Comparison of ENCODE assay signal across 8 cellular contexts in the genomic region with DNA sequence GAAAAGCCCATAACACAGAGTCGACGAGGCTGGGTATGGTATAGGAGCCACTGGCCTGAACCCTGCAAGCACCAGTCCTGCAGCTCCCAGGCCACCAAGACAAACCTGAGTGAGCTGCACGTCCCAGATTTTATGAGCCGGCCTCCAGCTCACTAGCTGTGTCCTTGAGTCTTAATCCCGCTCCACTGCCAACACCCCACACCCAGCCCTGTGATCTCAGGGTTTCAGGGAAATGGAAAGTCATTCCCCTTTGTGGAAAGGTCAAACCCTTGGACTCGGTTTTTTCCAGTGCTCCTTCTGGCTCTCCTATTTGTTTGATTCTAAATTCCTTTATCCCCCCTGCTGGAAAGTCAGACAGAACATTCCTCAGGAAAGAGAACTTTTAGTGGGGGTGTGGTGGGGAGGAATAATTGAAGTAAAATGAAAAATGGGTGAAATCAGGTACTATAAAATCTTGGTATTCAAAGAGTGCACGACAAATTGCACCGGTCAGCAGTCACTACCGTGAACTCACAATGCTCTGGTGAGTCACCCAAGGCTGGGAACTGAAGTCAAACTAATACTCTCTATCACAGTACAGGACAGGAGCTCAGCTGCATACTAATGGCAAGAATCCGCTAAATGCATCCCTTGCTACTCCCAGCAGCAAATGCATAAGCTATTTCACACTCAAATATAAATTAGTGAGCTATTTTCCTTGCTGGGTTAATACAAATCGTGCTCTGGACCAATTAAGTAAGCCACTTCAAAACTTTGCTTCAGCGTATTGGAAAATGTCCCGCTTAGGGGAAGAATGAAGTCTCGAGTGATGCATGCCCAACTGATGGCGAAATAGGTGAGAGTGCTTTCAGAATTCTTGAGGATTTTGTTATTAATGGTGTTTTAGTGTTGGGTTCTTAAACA. TPM values are rescaled to one million over a fixed set of nuclear protein-coding genes. Genes with fewer than 3 reads are reported as not detected.
DNase-seq lines count a peak whose midpoint lies in the region; ATAC-seq, FAIRE-seq and TF ChIP-seq lines count a peak whose summit lies in the region.

No MANE protein-coding gene starts in this region.

- H3K27me3 ChIP-seq in Peyer's patch: no peaks in the 10 kb centered on the region
- H3K27me3 ChIP-seq in CD4-positive, alpha-beta memory T cell (ENCODE audit: insufficient read depth, low read length): no peaks in the 10 kb centered on the region

- ATAC-seq in GM18868 (IDR thresholded peaks at IDR 0.05; ENCODE audit: unreplicated experiment): no peak

- H3K4me3 Mint-ChIP-seq in CD4-positive, alpha-beta memory T cell: no peak overlapping the region

- peak overlapping the region; percentile 55 to 91 (median 77) for H3K27ac ChIP-seq in Peyer's patch
- no peak overlapping the region for H3K27ac ChIP-seq in CD4-positive, alpha-beta memory T cell (ENCODE audit: low read depth, low read length)

- H3K4me1 Mint-ChIP-seq in CD4-positive, alpha-beta memory T cell: peaks cover 1 to 13% (median 6%) of the 10 kb centered on the region in 4 donors

- no peaks in the 10 kb centered on the region for H3K36me3 ChIP-seq in Peyer's patch
- H3K36me3 ChIP-seq in CD4-positive, alpha-beta memory T cell (ENCODE audit: insufficient read depth, low read length): no peaks in the 10 kb centered on the region

- peak; percentile 79 for DNase-seq in DMS79 (lab: John Stamatoyannopoulos, UW)
- DNase-seq in Peyer's patch: peak in 2 of 3 donors; percentile 83 to 86
- DNase-seq in fibroblast of pulmonary artery (ENCODE audit: low read depth): peak; percentile 74
- DNase-seq in pons (ENCODE audit: low spot score): peak; percentile 34
- DNase-seq in GM12892 (ENCODE audit: insufficient read length): no peak
- no peak for DNase-seq in CD4-positive, alpha-beta memory T cell
- no peak for DNase-seq in NCI-H2171 treated with DMSO at 0.1 percent for 48 hours (lab: John Stamatoyannopoulos, UW)

- peaks cover 0 to 2% of the 10 kb centered on the region in 2 donors for H3K36me3 Mint-ChIP-seq in CD4-positive, alpha-beta memory T cell

- H3K9me3 Mint-ChIP-seq in CD4-positive, alpha-beta memory T cell: no peaks in the 10 kb centered on the region

- TF ChIP-seq POLR2A in Peyer's patch (IDR thresholded peaks at IDR 0.05) (peak; percentile 20 to 56), GM12892 (IDR thresholded peaks at IDR 0.05; ENCODE audit: low read depth, low read length) (no peak)

- peaks cover 0 to 50% (median 15%) of the 10 kb centered on the region in 4 donors for H3K4me1 ChIP-seq in Peyer's patch
- peaks cover 8% of the 10 kb centered on the region for H3K4me1 ChIP-seq in CD4-positive, alpha-beta memory T cell (ENCODE audit: insufficient read depth, low read length)

- no peaks in the 10 kb centered on the region for H3K9me3 ChIP-seq in Peyer's patch
- no peaks in the 10 kb centered on the region for H3K9me3 ChIP-seq in CD4-positive, alpha-beta memory T cell (ENCODE audit: control insufficient read depth in 1 of 2, low read length in 2 of 2)

- POLR2A ChIA-PET in CD4-positive, alpha-beta memory T cell (lab: Charles Lee; ENCODE audit: partially characterized antibody): no interaction called here

- CTCF ChIA-PET in CD4-positive, alpha-beta memory T cell (lab: Charles Lee; ENCODE audit: partially characterized antibody): interaction anchor here (1.5 kb wide), 1 partner anchor 10 kb away, joined by 4 read pairs; no protein-coding TSS in a partner anchor

- H3K27me3 Mint-ChIP-seq in CD4-positive, alpha-beta memory T cell: no peaks in the 10 kb centered on the region

- H3K27ac Mint-ChIP-seq in CD4-positive, alpha-beta memory T cell: peak overlapping the region in 2 of 7 donors; percentile 15 to 31

- intact Hi-C loops in CD4-positive, alpha-beta memory T cell (cut with micrococcal nuclease): no loop called here

- FAIRE-seq in GM12892 (lab: Jason Lieb, UNC): no peak

- H3K4me3 ChIP-seq in Peyer's patch (peak overlapping the region in 1 of 4 donors; percentile 7), fibroblast of pulmonary artery (replicated peaks; ENCODE audit: low read depth, low read length) (no peak overlapping the region)
- H3K4me3 ChIP-seq in CD4-positive, alpha-beta memory T cell (ENCODE audit: low read length in 2 of 2): no peak overlapping the region

- no peak for TF ChIP-seq CTCF in Peyer's patch (IDR thresholded peaks at IDR 0.05)
- TF ChIP-seq CTCF in fibroblast of pulmonary artery (IDR thresholded peaks at IDR 0.05; ENCODE audit: low read length, missing control alignments): no peak

RNA-seq across cellular contexts. Expression of a gene that starts 9.0 kb away (rescaled TPM):
- total RNA-seq in Peyer's patch: 10 to 100 TPM; 12.3 to 37.0 (median 23.6) TPM
- polyA plus RNA-seq in GM12892 (2012; ENCODE audit: missing spikeins): 0.53 TPM
- 10 to 100 TPM; 15.7 to 16.8 TPM for total RNA-seq in CD4-positive, alpha-beta memory T cell
- 1 to 10 TPM in 1 of 2 donors, under 1 TPM in 1; 0.77 to 3.3 TPM for polyA plus RNA-seq in CD4-positive, alpha-beta memory T cell

Comparison
In these comparisons a context has a peak if more than half of its experiments do, and no peak if none do; other contexts are left out.
1. DNase-seq: peak in DMS79 (single experiment), Peyer's patch (2 of 3), fibroblast of pulmonary artery (single experiment) and pons (single experiment); none in GM12892 (single experiment), CD4-positive, alpha-beta memory T cell (0 of 5) and NCI-H2171 treated with DMSO at 0.1 percent for 48 hours (single experiment).